Comparison of ENCODE assay signal across 3 cellular contexts in genomic region chr6:136208783-136209182, GRCh38.
TF ChIP-seq lines count a peak whose summit lies in the region.

No MANE protein-coding gene starts in this region.

TF ChIP-seq in Ishikawa, 13 proteins besides CTCF, POLR2A, EP300 and RAD21:
- TF ChIP-seq, protein P1, sequence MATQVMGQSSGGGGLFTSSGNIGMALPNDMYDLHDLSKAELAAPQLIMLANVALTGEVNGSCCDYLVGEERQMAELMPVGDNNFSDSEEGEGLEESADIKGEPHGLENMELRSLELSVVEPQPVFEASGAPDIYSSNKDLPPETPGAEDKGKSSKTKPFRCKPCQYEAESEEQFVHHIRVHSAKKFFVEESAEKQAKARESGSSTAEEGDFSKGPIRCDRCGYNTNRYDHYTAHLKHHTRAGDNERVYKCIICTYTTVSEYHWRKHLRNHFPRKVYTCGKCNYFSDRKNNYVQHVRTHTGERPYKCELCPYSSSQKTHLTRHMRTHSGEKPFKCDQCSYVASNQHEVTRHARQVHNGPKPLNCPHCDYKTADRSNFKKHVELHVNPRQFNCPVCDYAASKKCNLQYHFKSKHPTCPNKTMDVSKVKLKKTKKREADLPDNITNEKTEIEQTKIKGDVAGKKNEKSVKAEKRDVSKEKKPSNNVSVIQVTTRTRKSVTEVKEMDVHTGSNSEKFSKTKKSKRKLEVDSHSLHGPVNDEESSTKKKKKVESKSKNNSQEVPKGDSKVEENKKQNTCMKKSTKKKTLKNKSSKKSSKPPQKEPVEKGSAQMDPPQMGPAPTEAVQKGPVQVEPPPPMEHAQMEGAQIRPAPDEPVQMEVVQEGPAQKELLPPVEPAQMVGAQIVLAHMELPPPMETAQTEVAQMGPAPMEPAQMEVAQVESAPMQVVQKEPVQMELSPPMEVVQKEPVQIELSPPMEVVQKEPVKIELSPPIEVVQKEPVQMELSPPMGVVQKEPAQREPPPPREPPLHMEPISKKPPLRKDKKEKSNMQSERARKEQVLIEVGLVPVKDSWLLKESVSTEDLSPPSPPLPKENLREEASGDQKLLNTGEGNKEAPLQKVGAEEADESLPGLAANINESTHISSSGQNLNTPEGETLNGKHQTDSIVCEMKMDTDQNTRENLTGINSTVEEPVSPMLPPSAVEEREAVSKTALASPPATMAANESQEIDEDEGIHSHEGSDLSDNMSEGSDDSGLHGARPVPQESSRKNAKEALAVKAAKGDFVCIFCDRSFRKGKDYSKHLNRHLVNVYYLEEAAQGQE (IDR thresholded peaks at IDR 0.05; ENCODE audit: low read depth): no peak
- no peak for TF ChIP-seq ZBTB7A (IDR thresholded peaks at IDR 0.05; ENCODE audit: low read depth)
- no peak for TF ChIP-seq USF1 (IDR thresholded peaks at IDR 0.05)
- TF ChIP-seq YY1 (IDR thresholded peaks at IDR 0.05; ENCODE audit: low read depth): no peak
- no peak for TF ChIP-seq CREB1 (IDR thresholded peaks at IDR 0.05; ENCODE audit: low read depth)
- TF ChIP-seq CEBPB (IDR thresholded peaks at IDR 0.05): no peak
- no peak for TF ChIP-seq MAX (IDR thresholded peaks at IDR 0.05)
- TF ChIP-seq EGR1 (IDR thresholded peaks at IDR 0.05): no peak
- TF ChIP-seq TCF12 (IDR thresholded peaks at IDR 0.05; ENCODE audit: low read depth): no peak
- TF ChIP-seq TAF1 (IDR thresholded peaks at IDR 0.05; ENCODE audit: low read depth): no peak
- no peak for TF ChIP-seq TEAD4 (IDR thresholded peaks at IDR 0.05)
- no peak for TF ChIP-seq FOXM1 (IDR thresholded peaks at IDR 0.05; ENCODE audit: borderline replicate concordance, low read depth)
- no peak for TF ChIP-seq NFIC (IDR thresholded peaks at IDR 0.05)

TF ChIP-seq in WTC11, 78 proteins besides CTCF, POLR2A, EP300 and RAD21:
- TF ChIP-seq, protein P2, sequence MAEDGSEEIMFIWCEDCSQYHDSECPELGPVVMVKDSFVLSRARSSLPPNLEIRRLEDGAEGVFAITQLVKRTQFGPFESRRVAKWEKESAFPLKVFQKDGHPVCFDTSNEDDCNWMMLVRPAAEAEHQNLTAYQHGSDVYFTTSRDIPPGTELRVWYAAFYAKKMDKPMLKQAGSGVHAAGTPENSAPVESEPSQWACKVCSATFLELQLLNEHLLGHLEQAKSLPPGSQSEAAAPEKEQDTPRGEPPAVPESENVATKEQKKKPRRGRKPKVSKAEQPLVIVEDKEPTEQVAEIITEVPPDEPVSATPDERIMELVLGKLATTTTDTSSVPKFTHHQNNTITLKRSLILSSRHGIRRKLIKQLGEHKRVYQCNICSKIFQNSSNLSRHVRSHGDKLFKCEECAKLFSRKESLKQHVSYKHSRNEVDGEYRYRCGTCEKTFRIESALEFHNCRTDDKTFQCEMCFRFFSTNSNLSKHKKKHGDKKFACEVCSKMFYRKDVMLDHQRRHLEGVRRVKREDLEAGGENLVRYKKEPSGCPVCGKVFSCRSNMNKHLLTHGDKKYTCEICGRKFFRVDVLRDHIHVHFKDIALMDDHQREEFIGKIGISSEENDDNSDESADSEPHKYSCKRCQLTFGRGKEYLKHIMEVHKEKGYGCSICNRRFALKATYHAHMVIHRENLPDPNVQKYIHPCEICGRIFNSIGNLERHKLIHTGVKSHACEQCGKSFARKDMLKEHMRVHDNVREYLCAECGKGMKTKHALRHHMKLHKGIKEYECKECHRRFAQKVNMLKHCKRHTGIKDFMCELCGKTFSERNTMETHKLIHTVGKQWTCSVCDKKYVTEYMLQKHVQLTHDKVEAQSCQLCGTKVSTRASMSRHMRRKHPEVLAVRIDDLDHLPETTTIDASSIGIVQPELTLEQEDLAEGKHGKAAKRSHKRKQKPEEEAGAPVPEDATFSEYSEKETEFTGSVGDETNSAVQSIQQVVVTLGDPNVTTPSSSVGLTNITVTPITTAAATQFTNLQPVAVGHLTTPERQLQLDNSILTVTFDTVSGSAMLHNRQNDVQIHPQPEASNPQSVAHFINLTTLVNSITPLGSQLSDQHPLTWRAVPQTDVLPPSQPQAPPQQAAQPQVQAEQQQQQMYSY (CRISPR knock-in tag; IDR thresholded peaks at IDR 0.05): no peak
- TF ChIP-seq USF2 (CRISPR knock-in tag; IDR thresholded peaks at IDR 0.05) (no peak), NR1H2 (CRISPR knock-in tag; IDR thresholded peaks at IDR 0.05) (no peak), EMX1 (CRISPR knock-in tag; IDR thresholded peaks at IDR 0.05) (no peak), E2F5 (CRISPR knock-in tag; IDR thresholded peaks at IDR 0.05) (no peak), ESRRA (CRISPR knock-in tag; IDR thresholded peaks at IDR 0.05; ENCODE audit: borderline replicate concordance) (no peak), MXD4 (CRISPR knock-in tag; IDR thresholded peaks at IDR 0.05; ENCODE audit: borderline replicate concordance) (no peak), FOXK1 (CRISPR knock-in tag; IDR thresholded peaks at IDR 0.05) (no peak), ZNF263 (CRISPR knock-in tag; IDR thresholded peaks at IDR 0.05; ENCODE audit: low read depth) (no peak), OVOL2 (CRISPR knock-in tag; IDR thresholded peaks at IDR 0.05; ENCODE audit: borderline replicate concordance) (no peak), USF1 (CRISPR knock-in tag; IDR thresholded peaks at IDR 0.05) (no peak), CREB1 (CRISPR knock-in tag; IDR thresholded peaks at IDR 0.05) (no peak), CREM (CRISPR knock-in tag; IDR thresholded peaks at IDR 0.05) (no peak), IRF2 (CRISPR knock-in tag; IDR thresholded peaks at IDR 0.05; ENCODE audit: borderline replicate concordance, low read depth) (no peak)
- TF ChIP-seq, protein P3, sequence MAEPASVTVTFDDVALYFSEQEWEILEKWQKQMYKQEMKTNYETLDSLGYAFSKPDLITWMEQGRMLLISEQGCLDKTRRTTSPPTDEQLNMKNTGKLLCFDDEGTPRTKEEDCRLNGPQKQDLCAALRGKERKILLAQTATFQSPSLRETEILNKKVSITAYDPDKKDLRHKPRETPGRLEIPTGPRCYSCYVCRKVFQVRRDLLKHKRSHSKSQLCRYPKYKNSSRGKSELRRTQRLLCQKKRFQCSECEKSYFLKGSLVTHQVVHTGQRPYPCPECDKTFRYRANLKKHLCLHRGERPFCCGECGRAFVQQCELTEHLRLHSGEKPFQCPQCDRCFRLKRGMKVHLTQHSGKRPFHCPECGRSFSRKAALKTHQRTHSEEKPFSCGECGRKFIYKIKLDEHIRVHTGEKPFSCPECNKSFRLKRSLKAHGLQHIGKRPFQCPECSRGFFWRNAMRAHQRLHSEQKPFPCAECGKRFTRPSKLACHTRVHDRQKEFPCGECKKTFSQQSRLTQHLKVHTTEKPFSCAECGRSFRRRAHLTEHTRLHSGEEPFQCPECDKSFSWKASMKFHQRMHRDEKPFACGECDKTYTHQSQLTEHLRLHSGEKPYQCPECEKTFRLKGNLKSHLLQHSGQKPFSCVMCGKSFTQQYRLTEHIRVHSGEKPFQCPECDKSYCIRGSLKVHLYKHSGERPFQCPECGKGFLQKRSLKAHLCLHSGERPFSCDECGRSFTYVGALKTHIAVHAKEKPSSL (CRISPR knock-in tag; conservative IDR thresholded peaks at IDR 0.05): no peak
TF ChIP-seq in WTC11: peak in this region for 0.

TF ChIP-seq in HepG2, 621 proteins besides CTCF, POLR2A, EP300 and RAD21 (continued from another document):
- TF ChIP-seq, protein P4, sequence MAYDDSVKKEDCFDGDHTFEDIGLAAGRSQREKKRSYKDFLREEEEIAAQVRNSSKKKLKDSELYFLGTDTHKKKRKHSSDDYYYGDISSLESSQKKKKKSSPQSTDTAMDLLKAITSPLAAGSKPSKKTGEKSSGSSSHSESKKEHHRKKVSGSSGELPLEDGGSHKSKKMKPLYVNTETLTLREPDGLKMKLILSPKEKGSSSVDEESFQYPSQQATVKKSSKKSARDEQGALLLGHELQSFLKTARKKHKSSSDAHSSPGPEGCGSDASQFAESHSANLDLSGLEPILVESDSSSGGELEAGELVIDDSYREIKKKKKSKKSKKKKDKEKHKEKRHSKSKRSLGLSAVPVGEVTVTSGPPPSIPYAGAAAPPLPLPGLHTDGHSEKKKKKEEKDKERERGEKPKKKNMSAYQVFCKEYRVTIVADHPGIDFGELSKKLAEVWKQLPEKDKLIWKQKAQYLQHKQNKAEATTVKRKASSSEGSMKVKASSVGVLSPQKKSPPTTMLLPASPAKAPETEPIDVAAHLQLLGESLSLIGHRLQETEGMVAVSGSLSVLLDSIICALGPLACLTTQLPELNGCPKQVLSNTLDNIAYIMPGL (CRISPR knock-in tag; IDR thresholded peaks at IDR 0.05; ENCODE audit: borderline replicate concordance in 1 of 2, low read depth in 1 of 2): no peak
- TF ChIP-seq KDM2A (CRISPR knock-in tag; IDR thresholded peaks at IDR 0.05; ENCODE audit: borderline replicate concordance, low read depth) (no peak), ZNF253 (CRISPR knock-in tag; IDR thresholded peaks at IDR 0.05; ENCODE audit: borderline replicate concordance) (no peak), TBP (CRISPR knock-in tag; IDR thresholded peaks at IDR 0.05) (no peak), SAP130 (CRISPR knock-in tag; IDR thresholded peaks at IDR 0.05; ENCODE audit: low read depth) (no peak), ZNF501 (CRISPR knock-in tag; IDR thresholded peaks at IDR 0.05) (no peak)
TF ChIP-seq in HepG2: peak in this region for 0.
